ENCODE assay signal across 9 cellular contexts in the genomic region with DNA sequence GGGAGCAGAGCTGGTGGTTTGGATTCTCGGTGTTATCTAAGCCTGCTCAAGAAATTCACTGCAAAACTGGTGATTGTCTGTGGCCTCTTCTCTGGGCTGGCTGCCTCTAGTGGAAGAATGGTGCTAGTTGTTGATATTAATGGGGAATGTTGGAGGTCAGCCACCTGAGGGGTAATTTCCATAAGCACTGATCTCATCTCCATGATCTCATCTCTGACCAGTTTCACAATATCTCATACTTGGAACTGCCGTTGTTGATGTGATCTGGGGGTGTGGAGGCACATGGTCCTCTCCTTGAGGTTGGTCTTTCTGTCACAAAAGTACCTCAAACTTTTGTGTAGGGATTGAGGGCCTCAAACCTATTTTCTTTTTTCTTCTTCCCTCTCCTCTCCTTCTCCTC.
A peak's percentile ranks its signal among the peaks of the same experiment; 100 is the strongest.
DNase-seq lines count a peak whose midpoint lies in the region; ATAC-seq and TF ChIP-seq lines count a peak whose summit lies in the region.
"Had no signal": no experiment of that assay in that cellular context is flagged by ENCODE, and none has a peak within 500 bp of the region (broad histone marks: within the 10 kb centered on the region; RNA-seq: fewer than 3 reads in every experiment).

No MANE protein-coding gene starts in this region.

- no peaks in the 10 kb centered on the region for H4K20me1 ChIP-seq in osteoblast (ENCODE audit: insufficient read depth, low read length)

- ATAC-seq in GM21717 (IDR thresholded peaks at IDR 0.05; ENCODE audit: unreplicated experiment) (peak; percentile 86), GM19455 (IDR thresholded peaks at IDR 0.05; ENCODE audit: unreplicated experiment) (no peak)

- peak overlapping the region; percentile 52 for H3K27ac ChIP-seq in osteoblast (ENCODE audit: low read depth, low read length)

- no peaks in the 10 kb centered on the region for H3K9me3 ChIP-seq in osteoblast (ENCODE audit: low read depth, low read length)

- H2AFZ ChIP-seq in osteoblast (ENCODE audit: low read length), result no peak overlapping the region

- TF ChIP-seq CTCF in GM12873 (IDR thresholded peaks at IDR 0.05; ENCODE audit: insufficient read depth, low read depth, low read length, missing control alignments) (peak; percentile 39), choroid plexus epithelial cell (conservative IDR thresholded peaks at IDR 0.05; ENCODE audit: low read depth, low read length) (peak; percentile 83), osteoblast (IDR thresholded peaks at IDR 0.05; ENCODE audit: extremely low read depth, low read depth, low read length) (peak; percentile 81)

- no peaks in the 10 kb centered on the region for H3K27me3 ChIP-seq in osteoblast (ENCODE audit: insufficient read depth, low read length)

- DNase-seq in HuH-7 (ENCODE audit: low spot score) (peak; percentile 46), choroid plexus epithelial cell (ENCODE audit: low read depth) (peak; percentile 99), osteoblast (ENCODE audit: insufficient read length, low spot score, missing footprints) (peak; percentile 65), mesenteric fat pad (ENCODE audit: low spot score) (no peak), NCI-H187 (lab: John Stamatoyannopoulos, UW) (no peak)
- DNase-seq: activated B cell treated with CpG ODN at 0.5 μM for 24 hours had no signal

- H3K79me2 ChIP-seq in osteoblast (ENCODE audit: insufficient read depth, low read length), result no peaks in the 10 kb centered on the region

- H3K4me2 ChIP-seq in osteoblast (ENCODE audit: insufficient read depth, low read length), result no peak overlapping the region

- peaks cover 24% of the 10 kb centered on the region for H3K4me1 ChIP-seq in osteoblast (ENCODE audit: insufficient read depth, low read length)

- no peaks in the 10 kb centered on the region for H3K36me3 ChIP-seq in osteoblast (ENCODE audit: insufficient read depth, low read length)

- no peak overlapping the region for H3K4me3 ChIP-seq in choroid plexus epithelial cell (ENCODE audit: low read depth, low read length)
- H3K4me3 ChIP-seq in osteoblast (ENCODE audit: insufficient read depth, low read length), result no peak overlapping the region

Comparison
In these comparisons a context has a peak if more than half of its experiments do, and no peak if none do; other contexts are left out.
1. DNase-seq: peak in HuH-7 (single experiment), choroid plexus epithelial cell (single experiment) and osteoblast (single experiment); none in mesenteric fat pad (single experiment) and NCI-H187 (0 of 2).
2. Peak in every context shown above with its lines, with median percentiles within 50 percentile points of each other: CTCF ChIP-seq.